19 cellular contexts compared by ENCODE assay signal in genomic region chr9:12760758-12761157, GRCh38. TPM values are rescaled to one million over a fixed set of nuclear protein-coding genes. Genes with fewer than 3 reads are reported as not detected.
"Had no signal": no experiment of that assay in that cellular context is flagged by ENCODE, and none has a peak within 500 bp of the region (broad histone marks: within the 10 kb centered on the region; RNA-seq: fewer than 3 reads in every experiment).

No MANE protein-coding gene starts in this region.

- DNase-seq: effector memory CD8-positive, alpha-beta T cell; esophagus squamous epithelium; immature natural killer cell; kidney; left cardiac atrium; left ventricle myocardium superior; naive thymus-derived CD8-positive, alpha-beta T cell; posterior cingulate gyrus; sigmoid colon; stimulated activated naive CD4-positive, alpha-beta T cell; stomach; substantia nigra; transverse colon had no signal

- H3K4me3 Mint-ChIP-seq: dendritic cell treated with granulocyte-macrophage colony-stimulating factor and Interleukin-4, amounts not matched to agents 40 ng/mL and 50 ng/mL, for 4 days; effector memory CD8-positive, alpha-beta T cell; immature natural killer cell; naive thymus-derived CD8-positive, alpha-beta T cell had no signal

- H3K4me1 Mint-ChIP-seq: immature natural killer cell; naive thymus-derived CD8-positive, alpha-beta T cell had no signal

- H3K27me3 ChIP-seq: esophagus squamous epithelium, neutrophil, right atrium auricular region, sigmoid colon, stomach, transverse colon had no signal

- H3K4me3 ChIP-seq: esophagus squamous epithelium, lung, right atrium auricular region, sigmoid colon, skin epidermis, stomach, thoracic aorta, transverse colon had no signal

- H3K27me3 Mint-ChIP-seq: dendritic cell treated with granulocyte-macrophage colony-stimulating factor and Interleukin-4, amounts not matched to agents 40 ng/mL and 50 ng/mL, for 4 days; effector memory CD8-positive, alpha-beta T cell; naive thymus-derived CD8-positive, alpha-beta T cell had no signal

- H3K36me3 Mint-ChIP-seq: naive thymus-derived CD8-positive, alpha-beta T cell had no signal

- H3K4me1 ChIP-seq: esophagus squamous epithelium, right atrium auricular region had no signal

- H3K9me3 Mint-ChIP-seq: dendritic cell treated with granulocyte-macrophage colony-stimulating factor and Interleukin-4, amounts not matched to agents 40 ng/mL and 50 ng/mL, for 4 days had no signal

- H3K27ac ChIP-seq: esophagus squamous epithelium, neutrophil, right atrium auricular region, sigmoid colon, skin epidermis, stomach, transverse colon had no signal

- H3K9me3 ChIP-seq: esophagus squamous epithelium, neutrophil, right atrium auricular region, sigmoid colon, stomach, thoracic aorta, transverse colon had no signal

- H3K36me3 ChIP-seq: esophagus squamous epithelium, neutrophil, right atrium auricular region, sigmoid colon, stomach, thoracic aorta, transverse colon had no signal

- H3K27ac Mint-ChIP-seq: dendritic cell treated with granulocyte-macrophage colony-stimulating factor and Interleukin-4, amounts not matched to agents 40 ng/mL and 50 ng/mL, for 4 days; effector memory CD8-positive, alpha-beta T cell; immature natural killer cell; naive thymus-derived CD8-positive, alpha-beta T cell had no signal

RNA-seq across cellular contexts. Expression of gene LURAP1L, which starts 14.1 kb away (rescaled TPM):
- total RNA-seq: naive thymus-derived CD8-positive, alpha-beta T cell had no signal
